In genomic region chr13:77919351-77920294, GRCh38 we compare ENCODE assay signal across 8 cellular contexts. TPM values are rescaled to one million over a fixed set of nuclear protein-coding genes. Genes with fewer than 3 reads are reported as not detected.
DNase-seq lines count a peak whose midpoint lies in the region; ATAC-seq and TF ChIP-seq lines count a peak whose summit lies in the region.

No MANE protein-coding gene starts in this region.

- no peak overlapping the region for H3K27ac Mint-ChIP-seq in CD8-positive, alpha-beta T cell

- no peak for TF ChIP-seq CTCF in epithelial cell of proximal tubule (conservative IDR thresholded peaks at IDR 0.05; ENCODE audit: low read depth, low read length)
- TF ChIP-seq CTCF in CD8-positive, alpha-beta T cell (IDR thresholded peaks at IDR 0.05), result no peak

- H3K4me3 Mint-ChIP-seq in CD8-positive, alpha-beta T cell, result no peak overlapping the region

- H3K27me3 Mint-ChIP-seq in CD8-positive, alpha-beta T cell (ENCODE audit: low read depth), result peaks cover 18% of the 10 kb centered on the region

- H3K9me3 ChIP-seq in ES-I3 (ENCODE audit: control insufficient read depth, insufficient read depth, low read length), result no peaks in the 10 kb centered on the region; the same call in 1 of the 2 replicates
- H3K9me3 ChIP-seq in CD8-positive, alpha-beta T cell (ENCODE audit: low read length), result no peaks in the 10 kb centered on the region

- H3K36me3 Mint-ChIP-seq in CD8-positive, alpha-beta T cell, result no peaks in the 10 kb centered on the region

- H3K4me3 ChIP-seq in epithelial cell of proximal tubule (ENCODE audit: low read depth, low read length), result peak overlapping the region; percentile 59
- no peak overlapping the region for H3K4me3 ChIP-seq in CD8-positive, alpha-beta T cell (ENCODE audit: low read depth, low read length)

- peak overlapping the region; percentile 56 for H3K9ac ChIP-seq in ES-I3 (ENCODE audit: low read depth, low read length)

- ATAC-seq in GM21528 (IDR thresholded peaks at IDR 0.05; ENCODE audit: low FRiP score, unreplicated experiment), result no peak
- no peak for ATAC-seq in CD8-positive, alpha-beta T cell

- intact Hi-C loops in CD8-positive, alpha-beta T cell (cut with DNase I, micrococcal nuclease), result no loop called here

- H3K9me3 Mint-ChIP-seq in CD8-positive, alpha-beta T cell, result no peaks in the 10 kb centered on the region

- peaks cover 17% of the 10 kb centered on the region for H3K27me3 ChIP-seq in CD8-positive, alpha-beta T cell (ENCODE audit: insufficient read depth, low read length)

- H3K27ac ChIP-seq in CD8-positive, alpha-beta T cell (ENCODE audit: low read depth, low read length), result no peak overlapping the region

- POLR2A ChIA-PET in CD8-positive, alpha-beta T cell (lab: Charles Lee), result no interaction called here

- CTCF ChIA-PET in CD8-positive, alpha-beta T cell (lab: Charles Lee), result no interaction called here

- H3K36me3 ChIP-seq in ES-I3 (ENCODE audit: insufficient read depth, low read length), result no peaks in the 10 kb centered on the region
- H3K36me3 ChIP-seq in CD8-positive, alpha-beta T cell (ENCODE audit: insufficient read depth, low read length), result no peaks in the 10 kb centered on the region

- H3K4me1 Mint-ChIP-seq in CD8-positive, alpha-beta T cell (ENCODE audit: low read depth), result peaks cover 6% of the 10 kb centered on the region

- DNase-seq in NCI-H1092 treated with DMSO at 0.1 percent for 48 hours (lab: John Stamatoyannopoulos, UW) (peak; percentile 56), epithelial cell of proximal tubule (ENCODE audit: low read depth) (no peak), mucosa of gallbladder (ENCODE audit: low spot score) (peak; percentile 24), DMS153 (lab: John Stamatoyannopoulos, UW) (no peak)
- no peak for DNase-seq in CD8-positive, alpha-beta T cell
- no peak for DNase-seq in activated CD4-positive, CD25-positive, alpha-beta regulatory T cell (lab: John Stamatoyannopoulos, UW)

- H3K4me1 ChIP-seq in ES-I3 (ENCODE audit: insufficient read depth, low read length), result no peaks in the 10 kb centered on the region
- H3K4me1 ChIP-seq in CD8-positive, alpha-beta T cell (ENCODE audit: insufficient read depth, low read length), result peaks cover 6% of the 10 kb centered on the region

RNA-seq across cellular contexts. Expression of gene EDNRB, which starts 1.0 kb away (rescaled TPM):
- 0.36 and 0.86 TPM in 2 replicates for total RNA-seq in epithelial cell of proximal tubule
- 9.5 TPM for total RNA-seq in mucosa of gallbladder
- total RNA-seq in CD8-positive, alpha-beta T cell, result not detected

Comparison
In these comparisons a context has a peak if more than half of its experiments do, and no peak if none do; other contexts are left out.
1. DNase-seq: peak in NCI-H1092 treated with DMSO at 0.1 percent for 48 hours (single experiment) and mucosa of gallbladder (single experiment); none in epithelial cell of proximal tubule (single experiment), DMS153 (single experiment), CD8-positive, alpha-beta T cell (0 of 7) and activated CD4-positive, CD25-positive, alpha-beta regulatory T cell (0 of 4).